ENCODE assay signal across 1 cellular context in the genomic region with DNA sequence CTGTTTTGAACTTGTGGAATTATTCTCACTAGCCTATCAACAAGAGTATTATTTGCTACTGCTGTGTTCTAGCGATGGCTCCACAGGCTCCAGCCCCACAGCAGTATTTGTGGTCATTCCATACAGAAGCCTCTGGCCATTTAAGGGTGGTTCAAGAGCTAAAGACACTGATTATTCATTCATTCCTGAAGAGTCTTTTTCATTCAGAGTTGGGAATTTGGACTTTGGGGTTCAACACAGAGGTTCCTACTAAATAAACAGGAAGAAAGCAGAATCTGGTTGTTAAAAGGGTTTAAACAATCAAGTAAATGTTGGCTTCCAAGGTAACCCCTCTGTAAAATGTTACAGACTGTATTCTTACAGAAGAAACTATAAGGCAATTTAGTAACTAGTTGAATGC.
TF ChIP-seq lines count a peak whose summit lies in the region.

No MANE protein-coding gene starts in this region.

TF ChIP-seq in HepG2, 621 proteins besides CTCF, POLR2A, EP300 and RAD21 (continued from another document and continues in another):
- TF ChIP-seq ZNF513 (CRISPR knock-in tag; conservative IDR thresholded peaks at IDR 0.05): no peak
- no peak for TF ChIP-seq MZF1 (CRISPR knock-in tag; IDR thresholded peaks at IDR 0.05; ENCODE audit: borderline replicate concordance)
- no peak for TF ChIP-seq ELF4 (CRISPR knock-in tag; IDR thresholded peaks at IDR 0.05; ENCODE audit: borderline replicate concordance)
- TF ChIP-seq REXO4 (CRISPR knock-in tag; IDR thresholded peaks at IDR 0.05; ENCODE audit: borderline replicate concordance): no peak
- no peak for TF ChIP-seq ZNF761 (CRISPR knock-in tag; conservative IDR thresholded peaks at IDR 0.05)
- TF ChIP-seq, protein P1, sequence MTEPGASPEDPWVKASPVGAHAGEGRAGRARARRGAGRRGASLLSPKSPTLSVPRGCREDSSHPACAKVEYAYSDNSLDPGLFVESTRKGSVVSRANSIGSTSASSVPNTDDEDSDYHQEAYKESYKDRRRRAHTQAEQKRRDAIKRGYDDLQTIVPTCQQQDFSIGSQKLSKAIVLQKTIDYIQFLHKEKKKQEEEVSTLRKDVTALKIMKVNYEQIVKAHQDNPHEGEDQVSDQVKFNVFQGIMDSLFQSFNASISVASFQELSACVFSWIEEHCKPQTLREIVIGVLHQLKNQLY (CRISPR knock-in tag; IDR thresholded peaks at IDR 0.05): no peak
- TF ChIP-seq ZFP41 (CRISPR knock-in tag; IDR thresholded peaks at IDR 0.05; ENCODE audit: borderline replicate concordance): no peak
- 0 out of 2 replicates have a peak, but pooled peaks have one; percentile 50 for TF ChIP-seq GFI1 (CRISPR knock-in tag; IDR thresholded peaks at IDR 0.05; ENCODE audit: borderline replicate concordance)
- peak; percentile 50 for TF ChIP-seq KDM6A (CRISPR knock-in tag; IDR thresholded peaks at IDR 0.05; ENCODE audit: low read depth)
- no peak for TF ChIP-seq ZNF883 (CRISPR knock-in tag; IDR thresholded peaks at IDR 0.05; ENCODE audit: not compliant biosample characterization)
- no peak for TF ChIP-seq ZSCAN22 (CRISPR knock-in tag; IDR thresholded peaks at IDR 0.05)
- TF ChIP-seq, protein P2, sequence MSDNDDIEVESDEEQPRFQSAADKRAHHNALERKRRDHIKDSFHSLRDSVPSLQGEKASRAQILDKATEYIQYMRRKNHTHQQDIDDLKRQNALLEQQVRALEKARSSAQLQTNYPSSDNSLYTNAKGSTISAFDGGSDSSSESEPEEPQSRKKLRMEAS (IDR thresholded peaks at IDR 0.05): no peak
- TF ChIP-seq REPIN1 (CRISPR knock-in tag; IDR thresholded peaks at IDR 0.05; ENCODE audit: borderline replicate concordance, low read depth): no peak
- TF ChIP-seq ZSCAN9 (CRISPR knock-in tag; IDR thresholded peaks at IDR 0.05; ENCODE audit: borderline replicate concordance): no peak; the same call in 1 of the 2 replicates
- no peak for TF ChIP-seq HNRNPH1 (optimal IDR thresholded peaks at IDR 0.05; ENCODE audit: low read depth, low read length)
- TF ChIP-seq ZNF138 (CRISPR knock-in tag; IDR thresholded peaks at IDR 0.05; ENCODE audit: low read depth): no peak
- TF ChIP-seq TERF1 (CRISPR knock-in tag; IDR thresholded peaks at IDR 0.05): no peak
- no peak for TF ChIP-seq NKX3-1 (CRISPR knock-in tag; IDR thresholded peaks at IDR 0.05)
- TF ChIP-seq PCBP1 (IDR thresholded peaks at IDR 0.05; ENCODE audit: borderline replicate concordance, low read depth, low read length): no peak
- no peak for TF ChIP-seq ZNF350 (CRISPR knock-in tag; IDR thresholded peaks at IDR 0.05; ENCODE audit: borderline replicate concordance, low read depth)
- TF ChIP-seq HIVEP1 (CRISPR knock-in tag; IDR thresholded peaks at IDR 0.05): no peak
- TF ChIP-seq SIX1 (CRISPR knock-in tag; IDR thresholded peaks at IDR 0.05; ENCODE audit: borderline replicate concordance): peak; percentile 56; the same call in 1 of the 2 replicates
- no peak for TF ChIP-seq MYC (CRISPR knock-in tag; IDR thresholded peaks at IDR 0.05; ENCODE audit: borderline replicate concordance)
- no peak for TF ChIP-seq IRF1 (CRISPR knock-in tag; IDR thresholded peaks at IDR 0.05; ENCODE audit: low read depth)
- TF ChIP-seq HNRNPLL (IDR thresholded peaks at IDR 0.05; ENCODE audit: low read depth, low read length, poor library complexity, severe bottlenecking): no peak
- TF ChIP-seq, protein P3, sequence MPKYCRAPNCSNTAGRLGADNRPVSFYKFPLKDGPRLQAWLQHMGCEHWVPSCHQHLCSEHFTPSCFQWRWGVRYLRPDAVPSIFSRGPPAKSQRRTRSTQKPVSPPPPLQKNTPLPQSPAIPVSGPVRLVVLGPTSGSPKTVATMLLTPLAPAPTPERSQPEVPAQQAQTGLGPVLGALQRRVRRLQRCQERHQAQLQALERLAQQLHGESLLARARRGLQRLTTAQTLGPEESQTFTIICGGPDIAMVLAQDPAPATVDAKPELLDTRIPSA (CRISPR knock-in tag; IDR thresholded peaks at IDR 0.05; ENCODE audit: borderline replicate concordance): no peak
- no peak for TF ChIP-seq ZNF280D (CRISPR knock-in tag; IDR thresholded peaks at IDR 0.05)
- no peak for TF ChIP-seq ZNF775 (CRISPR knock-in tag; IDR thresholded peaks at IDR 0.05; ENCODE audit: borderline replicate concordance)
- TF ChIP-seq FLYWCH1 (CRISPR knock-in tag; IDR thresholded peaks at IDR 0.05): no peak
- TF ChIP-seq FOSL2 (CRISPR knock-in tag; IDR thresholded peaks at IDR 0.05): peak; percentile 43; the same call in 1 of the 2 replicates
- TF ChIP-seq, protein P4, sequence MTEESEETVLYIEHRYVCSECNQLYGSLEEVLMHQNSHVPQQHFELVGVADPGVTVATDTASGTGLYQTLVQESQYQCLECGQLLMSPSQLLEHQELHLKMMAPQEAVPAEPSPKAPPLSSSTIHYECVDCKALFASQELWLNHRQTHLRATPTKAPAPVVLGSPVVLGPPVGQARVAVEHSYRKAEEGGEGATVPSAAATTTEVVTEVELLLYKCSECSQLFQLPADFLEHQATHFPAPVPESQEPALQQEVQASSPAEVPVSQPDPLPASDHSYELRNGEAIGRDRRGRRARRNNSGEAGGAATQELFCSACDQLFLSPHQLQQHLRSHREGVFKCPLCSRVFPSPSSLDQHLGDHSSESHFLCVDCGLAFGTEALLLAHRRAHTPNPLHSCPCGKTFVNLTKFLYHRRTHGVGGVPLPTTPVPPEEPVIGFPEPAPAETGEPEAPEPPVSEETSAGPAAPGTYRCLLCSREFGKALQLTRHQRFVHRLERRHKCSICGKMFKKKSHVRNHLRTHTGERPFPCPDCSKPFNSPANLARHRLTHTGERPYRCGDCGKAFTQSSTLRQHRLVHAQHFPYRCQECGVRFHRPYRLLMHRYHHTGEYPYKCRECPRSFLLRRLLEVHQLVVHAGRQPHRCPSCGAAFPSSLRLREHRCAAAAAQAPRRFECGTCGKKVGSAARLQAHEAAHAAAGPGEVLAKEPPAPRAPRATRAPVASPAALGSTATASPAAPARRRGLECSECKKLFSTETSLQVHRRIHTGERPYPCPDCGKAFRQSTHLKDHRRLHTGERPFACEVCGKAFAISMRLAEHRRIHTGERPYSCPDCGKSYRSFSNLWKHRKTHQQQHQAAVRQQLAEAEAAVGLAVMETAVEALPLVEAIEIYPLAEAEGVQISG (CRISPR knock-in tag; IDR thresholded peaks at IDR 0.05): no peak
- TF ChIP-seq TBX3 (IDR thresholded peaks at IDR 0.05; ENCODE audit: borderline replicate concordance): no peak
- no peak for TF ChIP-seq ZNF670 (CRISPR knock-in tag; IDR thresholded peaks at IDR 0.05; ENCODE audit: borderline replicate concordance)
- no peak for TF ChIP-seq NFRKB (IDR thresholded peaks at IDR 0.05)
- no peak for TF ChIP-seq GABPA (IDR thresholded peaks at IDR 0.05; ENCODE audit: low read depth, low read length)
- TF ChIP-seq GABPA (CRISPR knock-in tag; IDR thresholded peaks at IDR 0.05; ENCODE audit: low read depth): no peak; the same call in 1 of the 2 replicates
- TF ChIP-seq MTA1 (CRISPR knock-in tag; IDR thresholded peaks at IDR 0.05; ENCODE audit: borderline replicate concordance): no peak
- no peak for TF ChIP-seq PHF5A (CRISPR knock-in tag; IDR thresholded peaks at IDR 0.05; ENCODE audit: low read depth, unreplicated experiment)
- peak; percentile 77; the same call in 1 of the 2 replicates for TF ChIP-seq ZBTB26 (CRISPR knock-in tag; IDR thresholded peaks at IDR 0.05; ENCODE audit: borderline replicate concordance)
- TF ChIP-seq HNF4G (IDR thresholded peaks at IDR 0.05; ENCODE audit: borderline replicate concordance, low read depth, low read length): peak; percentile 64
- no peak for TF ChIP-seq HNF4G (CRISPR knock-in tag; IDR thresholded peaks at IDR 0.05; ENCODE audit: borderline replicate concordance, low read depth)
- TF ChIP-seq, protein P5, sequence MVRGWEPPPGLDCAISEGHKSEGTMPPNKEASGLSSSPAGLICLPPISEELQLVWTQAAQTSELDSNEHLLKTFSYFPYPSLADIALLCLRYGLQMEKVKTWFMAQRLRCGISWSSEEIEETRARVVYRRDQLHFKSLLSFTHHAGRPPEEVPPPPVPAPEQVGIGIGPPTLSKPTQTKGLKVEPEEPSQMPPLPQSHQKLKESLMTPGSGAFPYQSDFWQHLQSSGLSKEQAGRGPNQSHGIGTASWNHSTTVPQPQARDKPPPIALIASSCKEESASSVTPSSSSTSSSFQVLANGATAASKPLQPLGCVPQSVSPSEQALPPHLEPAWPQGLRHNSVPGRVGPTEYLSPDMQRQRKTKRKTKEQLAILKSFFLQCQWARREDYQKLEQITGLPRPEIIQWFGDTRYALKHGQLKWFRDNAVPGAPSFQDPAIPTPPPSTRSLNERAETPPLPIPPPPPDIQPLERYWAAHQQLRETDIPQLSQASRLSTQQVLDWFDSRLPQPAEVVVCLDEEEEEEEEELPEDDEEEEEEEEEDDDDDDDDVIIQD (CRISPR knock-in tag; IDR thresholded peaks at IDR 0.05; ENCODE audit: low read depth): peak; percentile 45; the same call in 1 of the 2 replicates
- TF ChIP-seq KAT7 (CRISPR knock-in tag; IDR thresholded peaks at IDR 0.05; ENCODE audit: borderline replicate concordance): 0 out of 2 replicates have a peak, but pooled peaks have one; percentile 39
- 0 out of 2 replicates have a peak, but pooled peaks have one; percentile 46 for TF ChIP-seq SMAD3 (CRISPR knock-in tag; IDR thresholded peaks at IDR 0.05)
- TF ChIP-seq ZNF256 (CRISPR knock-in tag; conservative IDR thresholded peaks at IDR 0.05): no peak
- no peak for TF ChIP-seq ZNF441 (CRISPR knock-in tag; IDR thresholded peaks at IDR 0.05; ENCODE audit: borderline replicate concordance)
- no peak for TF ChIP-seq ZNF253 (CRISPR knock-in tag; IDR thresholded peaks at IDR 0.05; ENCODE audit: borderline replicate concordance)
- no peak for TF ChIP-seq ZNF33A (CRISPR knock-in tag; IDR thresholded peaks at IDR 0.05; ENCODE audit: borderline replicate concordance)
- TF ChIP-seq, protein P6, sequence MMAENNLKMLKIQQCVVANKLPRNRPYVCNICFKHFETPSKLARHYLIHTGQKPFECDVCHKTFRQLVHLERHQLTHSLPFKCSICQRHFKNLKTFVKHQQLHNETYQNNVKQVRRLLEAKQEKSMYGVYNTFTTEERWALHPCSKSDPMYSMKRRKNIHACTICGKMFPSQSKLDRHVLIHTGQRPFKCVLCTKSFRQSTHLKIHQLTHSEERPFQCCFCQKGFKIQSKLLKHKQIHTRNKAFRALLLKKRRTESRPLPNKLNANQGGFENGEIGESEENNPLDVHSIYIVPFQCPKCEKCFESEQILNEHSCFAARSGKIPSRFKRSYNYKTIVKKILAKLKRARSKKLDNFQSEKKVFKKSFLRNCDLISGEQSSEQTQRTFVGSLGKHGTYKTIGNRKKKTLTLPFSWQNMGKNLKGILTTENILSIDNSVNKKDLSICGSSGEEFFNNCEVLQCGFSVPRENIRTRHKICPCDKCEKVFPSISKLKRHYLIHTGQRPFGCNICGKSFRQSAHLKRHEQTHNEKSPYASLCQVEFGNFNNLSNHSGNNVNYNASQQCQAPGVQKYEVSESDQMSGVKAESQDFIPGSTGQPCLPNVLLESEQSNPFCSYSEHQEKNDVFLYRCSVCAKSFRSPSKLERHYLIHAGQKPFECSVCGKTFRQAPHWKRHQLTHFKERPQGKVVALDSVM (CRISPR knock-in tag; IDR thresholded peaks at IDR 0.05): no peak
